In the genomic region with DNA sequence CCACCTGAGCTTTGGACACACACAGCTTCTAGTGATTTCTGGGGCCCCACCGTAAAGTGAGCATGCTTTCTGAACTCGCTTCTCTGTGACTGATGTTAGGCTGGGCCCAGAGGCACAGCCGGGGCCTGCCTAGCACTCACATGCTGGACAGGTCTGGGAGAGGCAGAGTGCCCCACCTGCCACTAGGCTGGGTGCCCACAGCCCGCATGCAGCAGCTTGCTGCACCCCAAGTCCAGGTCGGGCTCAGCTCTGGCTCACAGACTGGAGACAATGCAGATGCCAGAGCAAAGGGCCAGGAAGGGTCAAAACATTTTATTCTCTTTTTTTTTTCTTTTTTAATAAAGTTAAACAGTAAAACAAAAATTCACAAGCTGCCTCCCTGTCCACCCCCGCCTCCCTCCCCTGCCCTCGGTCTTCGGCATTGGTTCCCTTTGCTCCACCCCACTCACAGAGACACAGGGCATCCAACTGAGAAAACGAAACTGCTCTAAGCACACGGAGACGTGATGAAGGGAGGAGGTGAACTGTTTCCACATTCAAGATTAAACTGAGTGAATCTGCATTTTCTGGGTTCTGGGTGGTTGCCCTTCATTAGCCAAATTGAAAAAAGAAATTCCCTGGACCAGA, we compare ENCODE assay signal across 1 cellular context.
TF ChIP-seq lines count a peak whose summit lies in the region.

No MANE protein-coding gene starts in this region.

TF ChIP-seq in GM23338, 12 proteins besides CTCF, POLR2A, EP300 and RAD21 (continued from another document):
- TF ChIP-seq EZH2 (IDR thresholded peaks at IDR 0.05; ENCODE audit: low read depth, unreplicated experiment) = no peak
- TF ChIP-seq NANOG (IDR thresholded peaks at IDR 0.05; ENCODE audit: borderline replicate concordance) = no peak
- TF ChIP-seq, protein P1, sequence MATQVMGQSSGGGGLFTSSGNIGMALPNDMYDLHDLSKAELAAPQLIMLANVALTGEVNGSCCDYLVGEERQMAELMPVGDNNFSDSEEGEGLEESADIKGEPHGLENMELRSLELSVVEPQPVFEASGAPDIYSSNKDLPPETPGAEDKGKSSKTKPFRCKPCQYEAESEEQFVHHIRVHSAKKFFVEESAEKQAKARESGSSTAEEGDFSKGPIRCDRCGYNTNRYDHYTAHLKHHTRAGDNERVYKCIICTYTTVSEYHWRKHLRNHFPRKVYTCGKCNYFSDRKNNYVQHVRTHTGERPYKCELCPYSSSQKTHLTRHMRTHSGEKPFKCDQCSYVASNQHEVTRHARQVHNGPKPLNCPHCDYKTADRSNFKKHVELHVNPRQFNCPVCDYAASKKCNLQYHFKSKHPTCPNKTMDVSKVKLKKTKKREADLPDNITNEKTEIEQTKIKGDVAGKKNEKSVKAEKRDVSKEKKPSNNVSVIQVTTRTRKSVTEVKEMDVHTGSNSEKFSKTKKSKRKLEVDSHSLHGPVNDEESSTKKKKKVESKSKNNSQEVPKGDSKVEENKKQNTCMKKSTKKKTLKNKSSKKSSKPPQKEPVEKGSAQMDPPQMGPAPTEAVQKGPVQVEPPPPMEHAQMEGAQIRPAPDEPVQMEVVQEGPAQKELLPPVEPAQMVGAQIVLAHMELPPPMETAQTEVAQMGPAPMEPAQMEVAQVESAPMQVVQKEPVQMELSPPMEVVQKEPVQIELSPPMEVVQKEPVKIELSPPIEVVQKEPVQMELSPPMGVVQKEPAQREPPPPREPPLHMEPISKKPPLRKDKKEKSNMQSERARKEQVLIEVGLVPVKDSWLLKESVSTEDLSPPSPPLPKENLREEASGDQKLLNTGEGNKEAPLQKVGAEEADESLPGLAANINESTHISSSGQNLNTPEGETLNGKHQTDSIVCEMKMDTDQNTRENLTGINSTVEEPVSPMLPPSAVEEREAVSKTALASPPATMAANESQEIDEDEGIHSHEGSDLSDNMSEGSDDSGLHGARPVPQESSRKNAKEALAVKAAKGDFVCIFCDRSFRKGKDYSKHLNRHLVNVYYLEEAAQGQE (IDR thresholded peaks at IDR 0.05; ENCODE audit: unreplicated experiment) = no peak
- no peak for TF ChIP-seq JUNB (IDR thresholded peaks at IDR 0.05; ENCODE audit: unreplicated experiment)
- TF ChIP-seq CREB1 (CRISPR knock-in tag; IDR thresholded peaks at IDR 0.05; ENCODE audit: low read depth) = no peak
- TF ChIP-seq, protein P2, sequence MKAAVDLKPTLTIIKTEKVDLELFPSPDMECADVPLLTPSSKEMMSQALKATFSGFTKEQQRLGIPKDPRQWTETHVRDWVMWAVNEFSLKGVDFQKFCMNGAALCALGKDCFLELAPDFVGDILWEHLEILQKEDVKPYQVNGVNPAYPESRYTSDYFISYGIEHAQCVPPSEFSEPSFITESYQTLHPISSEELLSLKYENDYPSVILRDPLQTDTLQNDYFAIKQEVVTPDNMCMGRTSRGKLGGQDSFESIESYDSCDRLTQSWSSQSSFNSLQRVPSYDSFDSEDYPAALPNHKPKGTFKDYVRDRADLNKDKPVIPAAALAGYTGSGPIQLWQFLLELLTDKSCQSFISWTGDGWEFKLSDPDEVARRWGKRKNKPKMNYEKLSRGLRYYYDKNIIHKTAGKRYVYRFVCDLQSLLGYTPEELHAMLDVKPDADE (IDR thresholded peaks at IDR 0.05) = no peak
- TF ChIP-seq POLR2AphosphoS5 (IDR thresholded peaks at IDR 0.05; ENCODE audit: low read depth) = no peak
- TF ChIP-seq, protein P3, sequence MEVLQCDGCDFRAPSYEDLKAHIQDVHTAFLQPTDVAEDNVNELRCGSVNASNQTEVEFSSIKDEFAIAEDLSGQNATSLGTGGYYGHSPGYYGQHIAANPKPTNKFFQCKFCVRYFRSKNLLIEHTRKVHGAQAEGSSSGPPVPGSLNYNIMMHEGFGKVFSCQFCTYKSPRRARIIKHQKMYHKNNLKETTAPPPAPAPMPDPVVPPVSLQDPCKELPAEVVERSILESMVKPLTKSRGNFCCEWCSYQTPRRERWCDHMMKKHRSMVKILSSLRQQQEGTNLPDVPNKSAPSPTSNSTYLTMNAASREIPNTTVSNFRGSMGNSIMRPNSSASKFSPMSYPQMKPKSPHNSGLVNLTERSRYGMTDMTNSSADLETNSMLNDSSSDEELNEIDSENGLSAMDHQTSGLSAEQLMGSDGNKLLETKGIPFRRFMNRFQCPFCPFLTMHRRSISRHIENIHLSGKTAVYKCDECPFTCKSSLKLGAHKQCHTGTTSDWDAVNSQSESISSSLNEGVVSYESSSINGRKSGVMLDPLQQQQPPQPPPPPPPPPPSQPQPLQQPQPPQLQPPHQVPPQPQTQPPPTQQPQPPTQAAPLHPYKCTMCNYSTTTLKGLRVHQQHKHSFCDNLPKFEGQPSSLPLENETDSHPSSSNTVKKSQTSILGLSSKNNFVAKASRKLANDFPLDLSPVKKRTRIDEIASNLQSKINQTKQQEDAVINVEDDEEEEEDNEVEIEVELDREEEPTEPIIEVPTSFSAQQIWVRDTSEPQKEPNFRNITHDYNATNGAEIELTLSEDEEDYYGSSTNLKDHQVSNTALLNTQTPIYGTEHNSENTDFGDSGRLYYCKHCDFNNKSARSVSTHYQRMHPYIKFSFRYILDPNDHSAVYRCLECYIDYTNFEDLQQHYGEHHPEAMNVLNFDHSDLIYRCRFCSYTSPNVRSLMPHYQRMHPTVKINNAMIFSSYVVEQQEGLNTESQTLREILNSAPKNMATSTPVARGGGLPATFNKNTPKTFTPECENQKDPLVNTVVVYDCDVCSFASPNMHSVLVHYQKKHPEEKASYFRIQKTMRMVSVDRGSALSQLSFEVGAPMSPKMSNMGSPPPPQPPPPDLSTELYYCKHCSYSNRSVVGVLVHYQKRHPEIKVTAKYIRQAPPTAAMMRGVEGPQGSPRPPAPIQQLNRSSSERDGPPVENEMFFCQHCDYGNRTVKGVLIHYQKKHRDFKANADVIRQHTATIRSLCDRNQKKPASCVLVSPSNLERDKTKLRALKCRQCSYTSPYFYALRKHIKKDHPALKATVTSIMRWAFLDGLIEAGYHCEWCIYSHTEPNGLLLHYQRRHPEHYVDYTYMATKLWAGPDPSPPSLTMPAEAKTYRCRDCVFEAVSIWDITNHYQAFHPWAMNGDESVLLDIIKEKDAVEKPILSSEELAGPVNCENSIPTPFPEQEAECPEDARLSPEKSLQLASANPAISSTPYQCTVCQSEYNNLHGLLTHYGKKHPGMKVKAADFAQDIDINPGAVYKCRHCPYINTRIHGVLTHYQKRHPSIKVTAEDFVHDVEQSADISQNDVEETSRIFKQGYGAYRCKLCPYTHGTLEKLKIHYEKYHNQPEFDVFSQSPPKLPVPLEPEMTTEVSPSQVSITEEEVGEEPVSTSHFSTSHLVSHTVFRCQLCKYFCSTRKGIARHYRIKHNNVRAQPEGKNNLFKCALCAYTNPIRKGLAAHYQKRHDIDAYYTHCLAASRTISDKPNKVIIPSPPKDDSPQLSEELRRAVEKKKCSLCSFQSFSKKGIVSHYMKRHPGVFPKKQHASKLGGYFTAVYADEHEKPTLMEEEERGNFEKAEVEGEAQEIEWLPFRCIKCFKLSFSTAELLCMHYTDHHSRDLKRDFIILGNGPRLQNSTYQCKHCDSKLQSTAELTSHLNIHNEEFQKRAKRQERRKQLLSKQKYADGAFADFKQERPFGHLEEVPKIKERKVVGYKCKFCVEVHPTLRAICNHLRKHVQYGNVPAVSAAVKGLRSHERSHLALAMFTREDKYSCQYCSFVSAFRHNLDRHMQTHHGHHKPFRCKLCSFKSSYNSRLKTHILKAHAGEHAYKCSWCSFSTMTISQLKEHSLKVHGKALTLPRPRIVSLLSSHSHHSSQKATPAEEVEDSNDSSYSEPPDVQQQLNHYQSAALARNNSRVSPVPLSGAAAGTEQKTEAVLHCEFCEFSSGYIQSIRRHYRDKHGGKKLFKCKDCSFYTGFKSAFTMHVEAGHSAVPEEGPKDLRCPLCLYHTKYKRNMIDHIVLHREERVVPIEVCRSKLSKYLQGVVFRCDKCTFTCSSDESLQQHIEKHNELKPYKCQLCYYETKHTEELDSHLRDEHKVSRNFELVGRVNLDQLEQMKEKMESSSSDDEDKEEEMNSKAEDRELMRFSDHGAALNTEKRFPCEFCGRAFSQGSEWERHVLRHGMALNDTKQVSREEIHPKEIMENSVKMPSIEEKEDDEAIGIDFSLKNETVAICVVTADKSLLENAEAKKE (CRISPR knock-in tag; IDR thresholded peaks at IDR 0.05) = no peak
